Comparison of ENCODE assay signal across 13 cellular contexts in the genomic region with DNA sequence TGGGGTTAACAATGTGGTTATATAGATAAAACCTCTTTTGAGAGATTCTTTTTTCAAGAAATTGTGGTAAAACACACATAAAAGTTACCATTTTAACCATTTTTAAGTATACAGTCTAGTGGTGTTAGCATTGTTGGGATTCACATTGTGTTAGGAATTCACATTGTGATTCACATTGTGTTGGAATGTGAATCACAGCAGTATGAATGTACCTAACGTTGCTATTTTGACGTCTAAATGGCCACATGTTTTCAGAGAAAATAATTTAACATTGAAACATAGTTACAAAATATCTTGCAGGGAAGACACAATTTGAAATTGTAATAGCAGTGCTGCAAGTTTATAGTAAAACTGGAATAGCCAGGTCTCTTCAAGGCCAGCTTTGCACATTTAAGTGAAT.
DNase-seq lines count a peak whose midpoint lies in the region; ATAC-seq, FAIRE-seq and TF ChIP-seq lines count a peak whose summit lies in the region.
"Had no signal": no experiment of that assay in that cellular context is flagged by ENCODE, and none has a peak within 500 bp of the region (broad histone marks: within the 10 kb centered on the region; RNA-seq: fewer than 3 reads in every experiment).

No MANE protein-coding gene starts in this region.

- H3K36me3 ChIP-seq in lower lobe of right lung (no peaks in the 10 kb centered on the region), Peyer's patch (no peaks in the 10 kb centered on the region)

- intact Hi-C loops in lower lobe of right lung (cut with DNase I): no loop called here

- no peak for ATAC-seq in lower lobe of right lung
- ATAC-seq in GM21619 (IDR thresholded peaks at IDR 0.05; ENCODE audit: unreplicated experiment): no peak
- no peak for ATAC-seq in HG03442 (IDR thresholded peaks at IDR 0.05; ENCODE audit: unreplicated experiment)

- no peak for FAIRE-seq in frontal cortex (lab: Jason Lieb, UNC)

- in situ Hi-C loops in ACHN (cut with HindIII; ENCODE audit: low pct_ligation_motif_present, low pct_unique_long_range_greater_than_20kb, low sequenced_read_pairs): no loop called here

- DNase-seq in ACHN (peak; percentile 41), M059J (ENCODE audit: low read depth) (peak; percentile 63), cardiac fibroblast (ENCODE audit: low read depth in 2 of 2) (peak; percentile 70 to 96), lower lobe of right lung (no peak), Peyer's patch (no peak), frontal cortex (ENCODE audit: low spot score in 2 of 2) (no peak)
- DNase-seq: activated CD4-positive, alpha-beta T cell treated with anti-CD3 and anti-CD28 coated beads, Interleukin-2, amount 50 U/mL, for 1 hour; NCI-H510A; occipital lobe; substantia nigra; T-helper 2 cell had no signal

- H3K4me1 ChIP-seq in lower lobe of right lung (no peaks in the 10 kb centered on the region), Peyer's patch (no peaks in the 10 kb centered on the region)

- peak overlapping the region; percentile 4 for H3K27ac ChIP-seq in lower lobe of right lung
- no peak overlapping the region for H3K27ac ChIP-seq in Peyer's patch

- TF ChIP-seq CTCF in cardiac fibroblast (IDR thresholded peaks at IDR 0.05; ENCODE audit: low read depth, low read length) (no peak), lower lobe of right lung (IDR thresholded peaks at IDR 0.05) (no peak), Peyer's patch (IDR thresholded peaks at IDR 0.05) (no peak)

- H3K27me3 ChIP-seq in lower lobe of right lung (ENCODE audit: low read depth): no peaks in the 10 kb centered on the region
- H3K27me3 ChIP-seq in Peyer's patch: no peaks in the 10 kb centered on the region

- H3K9me3 ChIP-seq in lower lobe of right lung (no peaks in the 10 kb centered on the region), Peyer's patch (no peaks in the 10 kb centered on the region)

- no peak overlapping the region for H3K4me3 ChIP-seq in cardiac fibroblast (replicated peaks in 1 of 2; ENCODE audit: low read depth in 2 of 2, low read length in 2 of 2)
- H3K4me3 ChIP-seq in lower lobe of right lung: no peak overlapping the region
- H3K4me3 ChIP-seq in Peyer's patch: no peak overlapping the region

- no peak for TF ChIP-seq POLR2A in Peyer's patch (IDR thresholded peaks at IDR 0.05)

Comparison
In these comparisons a context has a peak if more than half of its experiments do, and no peak if none do; other contexts are left out.
1. DNase-seq: peak in ACHN (single experiment), M059J (single experiment) and cardiac fibroblast (2 of 2); none in lower lobe of right lung (single experiment), Peyer's patch (0 of 3) and frontal cortex (0 of 2).